ENCODE assay signal across 2 cellular contexts in the genomic region with DNA sequence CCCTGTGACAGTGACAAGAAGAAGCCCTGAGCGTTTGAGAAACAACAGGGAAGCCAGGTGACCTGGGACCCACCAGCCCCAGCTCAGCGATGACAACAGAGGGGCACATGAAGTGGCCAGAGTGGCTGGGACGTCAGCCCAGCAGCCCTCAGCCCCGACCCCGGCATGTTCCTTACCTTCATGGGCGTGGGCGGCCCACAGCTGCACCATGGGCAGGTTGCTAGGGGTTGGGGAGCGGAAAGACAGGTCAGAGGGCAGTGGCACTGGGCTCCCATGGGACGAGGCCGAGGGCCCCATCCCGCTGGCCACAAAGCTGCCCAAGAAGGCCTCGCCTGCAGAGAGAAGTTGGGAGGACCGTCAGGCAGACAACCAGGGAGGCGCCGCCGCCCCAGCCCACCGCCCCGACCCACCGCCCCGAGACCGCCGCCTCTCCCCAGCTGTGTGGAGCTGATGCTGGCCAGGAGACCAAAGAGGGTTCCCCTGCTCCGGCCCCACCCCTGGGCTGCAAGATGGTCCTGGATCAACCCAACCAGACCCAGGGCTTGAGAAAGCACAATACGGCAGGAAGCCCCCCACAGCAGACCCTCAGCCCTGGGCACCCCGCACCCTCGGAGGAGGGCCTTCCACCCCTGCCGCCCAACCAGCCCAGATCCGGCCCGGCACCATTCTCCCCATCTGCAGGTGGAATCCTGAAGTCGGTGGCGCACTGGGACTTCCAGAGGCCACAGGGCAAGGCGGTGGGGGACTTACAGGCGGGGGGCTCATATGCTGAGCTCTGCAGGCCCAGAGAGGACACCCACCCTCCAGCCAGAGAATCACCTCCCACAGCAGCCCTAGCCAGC.
TF ChIP-seq lines count a peak whose summit lies in the region.

No MANE protein-coding gene starts in this region.

TF ChIP-seq in K562, 482 proteins besides CTCF, POLR2A, EP300 and RAD21:
- TF ChIP-seq HIVEP1 (CRISPR knock-in tag; IDR thresholded peaks at IDR 0.05) (no peak), DDX20 (tag; IDR thresholded peaks at IDR 0.05; ENCODE audit: low read depth) (no peak), PML (IDR thresholded peaks at IDR 0.05; ENCODE audit: low read length) (no peak), POLR2G (IDR thresholded peaks at IDR 0.05; ENCODE audit: low read depth, low read length) (peak; percentile 40; the same call in 1 of the 2 replicates), SMAD3 (CRISPR knock-in tag; conservative IDR thresholded peaks at IDR 0.05) (no peak), HMG20A (CRISPR knock-in tag; conservative IDR thresholded peaks at IDR 0.05) (no peak), MYBL2 (IDR thresholded peaks at IDR 0.05; ENCODE audit: low read depth) (no peak), MYBL2 (CRISPR knock-in tag; IDR thresholded peaks at IDR 0.05; ENCODE audit: borderline replicate concordance) (no peak)
- TF ChIP-seq, protein P1, sequence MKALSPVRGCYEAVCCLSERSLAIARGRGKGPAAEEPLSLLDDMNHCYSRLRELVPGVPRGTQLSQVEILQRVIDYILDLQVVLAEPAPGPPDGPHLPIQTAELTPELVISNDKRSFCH (CRISPR knock-in tag; IDR thresholded peaks at IDR 0.05) = no peak
- TF ChIP-seq, protein P1 (tag; IDR thresholded peaks at IDR 0.05) = no peak
TF ChIP-seq in K562: peak in this region for 1.

TF ChIP-seq in GM12891, 5 proteins besides CTCF, POLR2A, EP300 and RAD21:
- no peak for TF ChIP-seq PAX5 (IDR thresholded peaks at IDR 0.05; ENCODE audit: insufficient read depth, low read length, severe bottlenecking)
- TF ChIP-seq TAF1 (IDR thresholded peaks at IDR 0.05; ENCODE audit: low read depth, low read length) = no peak
- no peak for TF ChIP-seq POU2F2 (IDR thresholded peaks at IDR 0.05; ENCODE audit: low read depth, low read length)
- no peak for TF ChIP-seq SPI1 (IDR thresholded peaks at IDR 0.05; ENCODE audit: low read depth, low read length)
- no peak for TF ChIP-seq POLR2AphosphoS5 (IDR thresholded peaks at IDR 0.05; ENCODE audit: low read depth, low read length)
